Comparison of ENCODE assay signal across 15 cellular contexts in the genomic region with DNA sequence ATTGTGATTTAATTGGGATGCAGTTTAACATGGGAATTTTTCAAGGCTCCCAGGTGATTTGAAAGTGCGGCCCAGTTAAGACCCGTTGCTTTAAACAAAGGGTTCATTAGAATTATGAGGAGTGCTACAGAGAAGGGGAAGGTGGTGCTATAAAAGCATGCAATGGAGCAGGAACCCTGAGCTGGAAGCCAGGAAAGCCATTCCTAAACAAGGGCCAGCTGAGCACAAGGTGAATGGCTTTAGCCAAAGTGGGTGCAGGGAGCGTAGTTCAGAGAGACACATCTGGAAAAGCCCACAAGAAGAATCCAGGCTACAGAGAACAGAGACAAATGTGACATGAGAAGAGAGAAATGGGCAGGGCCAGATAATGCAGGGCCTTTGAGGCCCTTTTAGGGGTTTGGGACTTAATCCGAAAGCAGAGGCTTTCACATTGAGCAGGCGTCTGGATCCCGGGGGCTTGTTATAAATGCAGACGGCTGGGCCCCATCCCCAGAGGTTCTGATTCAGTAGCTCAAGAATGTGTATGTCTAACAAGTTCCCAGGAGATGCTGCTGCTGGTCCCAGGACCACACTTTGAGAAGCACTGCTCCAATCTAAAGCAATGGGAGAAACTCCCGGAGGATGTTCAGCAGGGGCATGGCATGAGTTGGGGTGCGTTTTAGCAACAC.
"Had no signal": no experiment of that assay in that cellular context is flagged by ENCODE, and none has a peak within 500 bp of the region (broad histone marks: within the 10 kb centered on the region; RNA-seq: fewer than 3 reads in every experiment).

No MANE protein-coding gene starts in this region.

- H3K4me3 ChIP-seq: ascending aorta, dorsolateral prefrontal cortex, gastrocnemius medialis, left lung, psoas muscle had no signal

- H3K27me3 ChIP-seq: ascending aorta, dorsolateral prefrontal cortex, gastrocnemius medialis, left lung had no signal

- DNase-seq: activated CD4-positive, alpha-beta T cell treated with anti-CD3 and anti-CD28 coated beads, Interleukin-2, amount 50 U/mL, for 48 hours; activated CD8-positive, alpha-beta memory T cell treated with anti-CD3 and anti-CD28 coated beads, Interleukin-2, amount 10 ng/mL, durations not matched to agents 7 days and 5 days; activated naive CD4-positive, alpha-beta T cell treated with anti-CD3 and anti-CD28 coated beads for 36 hours; activated naive CD8-positive, alpha-beta T cell treated with anti-CD3 and anti-CD28 coated beads, Interleukin-2, amount 50 U/mL, for 24 hours; activated T-cell treated with anti-CD3 and anti-CD28 coated beads, Interleukin-2, amount 50 U/mL, for 1 hour; dorsolateral prefrontal cortex; erythroblast; gastrocnemius medialis; left lung; psoas muscle; T-helper 1 cell; T1000 had no signal

- H3K27ac ChIP-seq: ascending aorta, dorsolateral prefrontal cortex, gastrocnemius medialis, left lung, psoas muscle had no signal

- H3K9me3 ChIP-seq: ascending aorta, gastrocnemius medialis, left lung, psoas muscle had no signal

- ATAC-seq: activated CD8-positive, alpha-beta memory T cell treated with anti-CD3 and anti-CD28 coated beads, Interleukin-2, amount 10 ng/mL, durations not matched to agents 7 days and 5 days; activated naive CD8-positive, alpha-beta T cell treated with anti-CD3 and anti-CD28 coated beads, Interleukin-2, amount 50 U/mL, for 24 hours; gastrocnemius medialis; left lung; natural killer cell treated with Interleukin-12 subunit alpha and Interleukin-12 subunit beta and Interleukin-15 and Interleukin-18, amount 100 ng/mL, for 72 hours; psoas muscle; stimulated activated effector memory CD8-positive, alpha-beta T cell treated with anti-CD3 and anti-CD28 coated beads, Interleukin-12 subunit alpha, Interleukin-12 subunit beta, amount 100 ng/mL, for 72 hours had no signal

- H3K4me1 ChIP-seq: ascending aorta, gastrocnemius medialis, left lung, psoas muscle had no signal

- H3K36me3 ChIP-seq: ascending aorta, gastrocnemius medialis, left lung had no signal
